1 cellular context compared by ENCODE assay signal in the genomic region with DNA sequence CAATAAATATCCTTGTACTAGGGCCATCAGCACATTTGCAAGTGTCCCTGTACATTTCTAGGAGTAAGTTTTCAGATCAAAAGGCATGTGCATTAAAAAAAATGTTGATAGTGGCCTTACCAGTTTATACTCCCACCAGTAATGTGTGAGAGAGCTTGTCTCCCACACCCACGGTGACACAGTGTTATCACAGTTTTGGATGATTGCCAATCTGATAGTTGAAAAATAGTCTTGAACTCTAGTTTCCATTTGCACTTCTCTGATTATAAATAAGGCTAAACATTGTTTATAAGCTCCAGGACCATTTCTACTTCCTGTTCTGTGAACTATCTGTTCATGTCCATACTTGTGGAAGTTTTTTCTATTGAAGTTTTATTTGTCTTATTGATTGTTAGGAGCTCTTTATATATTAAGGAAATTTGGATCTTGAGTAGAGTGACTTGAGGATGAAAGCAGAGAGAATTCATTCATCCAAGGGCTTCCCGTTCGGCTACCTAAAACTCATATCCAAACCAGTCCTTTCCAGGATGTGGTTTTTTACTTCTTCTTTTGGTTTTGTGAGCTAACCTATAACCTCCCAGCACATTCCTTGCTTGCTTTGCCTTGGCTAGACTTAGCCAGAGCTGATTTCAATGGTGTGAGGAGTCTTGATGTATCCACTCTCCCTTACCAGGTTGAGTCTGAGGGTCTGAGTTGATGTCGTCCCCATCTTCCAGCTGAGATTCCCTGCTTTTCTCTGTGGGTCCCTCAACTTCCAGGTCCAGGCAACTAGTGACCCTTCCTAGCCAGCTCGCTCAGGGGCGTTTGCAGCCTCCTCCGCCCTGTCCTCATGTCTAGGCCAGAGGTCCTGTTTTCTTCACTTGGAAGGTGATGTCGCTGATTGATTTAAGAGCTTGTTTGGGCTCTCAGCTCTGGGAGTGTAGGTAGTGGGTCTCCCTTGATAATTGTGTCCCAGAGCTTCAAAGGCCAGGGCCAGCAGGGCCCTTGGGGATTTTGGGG.
TF ChIP-seq lines count a peak whose summit lies in the region.

No MANE protein-coding gene starts in this region.

TF ChIP-seq in GM12878, 131 proteins besides CTCF, POLR2A, EP300 and RAD21:
- TF ChIP-seq IKZF1 (conservative IDR thresholded peaks at IDR 0.05) (0 out of 2 replicates have a peak, but pooled peaks have one; percentile 22), RUNX3 (IDR thresholded peaks at IDR 0.05; ENCODE audit: low read length) (peak; percentile 53)
